ENCODE assay signal across 10 cellular contexts in the genomic region with DNA sequence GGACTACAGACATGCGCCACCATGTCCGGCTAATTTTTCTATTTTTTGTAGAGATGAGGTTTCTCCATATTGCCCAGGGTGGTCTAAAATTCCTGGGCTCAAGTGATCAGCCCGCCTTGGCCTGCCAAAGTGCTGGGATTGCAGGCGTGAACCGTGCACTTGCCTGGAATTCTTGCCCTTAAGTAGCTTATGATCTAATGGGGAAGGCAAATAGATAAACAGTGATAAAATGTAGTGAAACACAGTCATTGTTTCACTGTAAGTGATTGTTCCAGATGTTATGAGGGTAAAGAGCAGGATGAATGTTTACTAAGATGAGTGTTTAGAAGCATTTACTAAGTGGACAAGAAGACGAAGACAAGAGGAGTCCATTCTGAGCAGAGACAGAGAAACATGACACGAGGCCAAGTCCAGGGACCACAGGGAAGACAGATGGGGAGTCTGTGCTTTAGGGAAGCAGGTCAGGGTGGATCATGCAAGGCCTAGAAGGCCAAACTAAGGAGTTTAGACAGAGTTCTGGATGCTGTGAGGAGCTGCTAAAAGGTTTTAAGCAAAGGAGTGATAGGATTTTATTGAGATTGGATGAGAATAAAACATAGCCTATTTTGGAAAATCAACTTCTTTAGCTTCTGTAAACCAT. TPM values are rescaled to one million over a fixed set of nuclear protein-coding genes. Genes with fewer than 3 reads are reported as not detected.
DNase-seq lines count a peak whose midpoint lies in the region; ATAC-seq and TF ChIP-seq lines count a peak whose summit lies in the region.
"Had no signal": no experiment of that assay in that cellular context is flagged by ENCODE, and none has a peak within 500 bp of the region (broad histone marks: within the 10 kb centered on the region; RNA-seq: fewer than 3 reads in every experiment).

No MANE protein-coding gene starts in this region.

- H3K9me3 ChIP-seq in endodermal cell (ENCODE audit: control insufficient read depth, low read length) = no peaks in the 10 kb centered on the region
- H3K9me3 ChIP-seq: mucosa of descending colon had no signal

- 78 to 91% methylated on average over 7 of the region's 7 CpGs for WGBS in endodermal cell (ENCODE audit: insufficient coverage in 1 of 2, insufficient read length in 1 of 2), 2 experiments

- no peaks in the 10 kb centered on the region for H3K27me3 Mint-ChIP-seq in activated naive CD8-positive, alpha-beta T cell
- H3K27me3 Mint-ChIP-seq in activated naive CD8-positive, alpha-beta T cell treated with anti-CD3 and anti-CD28 coated beads for 36 hours = no peaks in the 10 kb centered on the region
- no peaks in the 10 kb centered on the region for H3K27me3 Mint-ChIP-seq in endodermal cell (ENCODE audit: insufficient read depth)
- peaks cover 2% of the 10 kb centered on the region for H3K27me3 Mint-ChIP-seq in nephron progenitor cell (ENCODE audit: low read depth, poor library complexity)
- H3K27me3 Mint-ChIP-seq in type B pancreatic cell = no peaks in the 10 kb centered on the region

- H3K27ac ChIP-seq in endodermal cell (ENCODE audit: low read depth, low read length) = peak overlapping the region; percentile 74

- no peak overlapping the region for H3K4me3 Mint-ChIP-seq in activated naive CD8-positive, alpha-beta T cell
- H3K4me3 Mint-ChIP-seq in activated naive CD8-positive, alpha-beta T cell treated with anti-CD3 and anti-CD28 coated beads for 36 hours = no peak overlapping the region
- H3K4me3 Mint-ChIP-seq in endodermal cell (peak overlapping the region; percentile 22), nephron progenitor cell (peak overlapping the region; percentile 1), type B pancreatic cell (peak overlapping the region; percentile 3)

- peaks cover 87% of the 10 kb centered on the region for H3K4me1 Mint-ChIP-seq in activated naive CD8-positive, alpha-beta T cell (ENCODE audit: low read depth)
- peaks cover 83% of the 10 kb centered on the region for H3K4me1 Mint-ChIP-seq in activated naive CD8-positive, alpha-beta T cell treated with anti-CD3 and anti-CD28 coated beads for 36 hours
- H3K4me1 Mint-ChIP-seq in endodermal cell (peaks cover 80% of the 10 kb centered on the region), nephron progenitor cell (peaks cover 99% of the 10 kb centered on the region), type B pancreatic cell (ENCODE audit: unreplicated experiment) (peaks cover 62% of the 10 kb centered on the region)

- DNase-seq in activated naive CD8-positive, alpha-beta T cell treated with anti-CD3 and anti-CD28 coated beads for 36 hours = no peak
- DNase-seq in endodermal cell (no peak), nephron progenitor cell (no peak), type B pancreatic cell (ENCODE audit: extremely low spot score, unreplicated experiment) (no peak), hypothalamus (lab: John Stamatoyannopoulos, UW) (no peak), activated gamma-delta T cell (lab: John Stamatoyannopoulos, UW) (no peak)
- DNase-seq: activated T-cell treated with anti-CD3 and anti-CD28 coated beads, Interleukin-2, amount 50 U/mL, for 1 hour; mucosa of descending colon had no signal

- no peak for ATAC-seq in HG02588 (IDR thresholded peaks at IDR 0.05; ENCODE audit: unreplicated experiment)
- ATAC-seq: mucosa of descending colon had no signal

- no peaks in the 10 kb centered on the region for H3K27me3 ChIP-seq in endodermal cell (ENCODE audit: control insufficient read depth, insufficient read depth, low read length, poor library complexity, severe bottlenecking)

- H3K27ac Mint-ChIP-seq in activated naive CD8-positive, alpha-beta T cell = peak overlapping the region; percentile 90
- H3K27ac Mint-ChIP-seq in activated naive CD8-positive, alpha-beta T cell treated with anti-CD3 and anti-CD28 coated beads for 36 hours = no peak overlapping the region
- H3K27ac Mint-ChIP-seq in endodermal cell (peak overlapping the region; percentile 99), nephron progenitor cell (no peak overlapping the region), type B pancreatic cell (peak overlapping the region; percentile 4)

- peaks cover 32% of the 10 kb centered on the region for H3K36me3 ChIP-seq in endodermal cell (ENCODE audit: control insufficient read depth, insufficient read depth, low read length)

- H3K9me3 Mint-ChIP-seq in activated naive CD8-positive, alpha-beta T cell (ENCODE audit: low read depth) = no peaks in the 10 kb centered on the region
- H3K9me3 Mint-ChIP-seq in activated naive CD8-positive, alpha-beta T cell treated with anti-CD3 and anti-CD28 coated beads for 36 hours = no peaks in the 10 kb centered on the region
- H3K9me3 Mint-ChIP-seq in endodermal cell (no peaks in the 10 kb centered on the region), nephron progenitor cell (no peaks in the 10 kb centered on the region), type B pancreatic cell (no peaks in the 10 kb centered on the region)

- H3K36me3 Mint-ChIP-seq in activated naive CD8-positive, alpha-beta T cell = peaks cover 4% of the 10 kb centered on the region
- H3K36me3 Mint-ChIP-seq in activated naive CD8-positive, alpha-beta T cell treated with anti-CD3 and anti-CD28 coated beads for 36 hours = peaks cover 5% of the 10 kb centered on the region
- peaks cover 4% of the 10 kb centered on the region for H3K36me3 Mint-ChIP-seq in endodermal cell (ENCODE audit: low read depth)
- peaks cover 6% of the 10 kb centered on the region for H3K36me3 Mint-ChIP-seq in nephron progenitor cell (ENCODE audit: low read depth)
- peaks cover 6% of the 10 kb centered on the region for H3K36me3 Mint-ChIP-seq in type B pancreatic cell

- peaks cover 55% of the 10 kb centered on the region for H3K4me1 ChIP-seq in endodermal cell (ENCODE audit: control insufficient read depth, insufficient read depth, low read length)

- TF ChIP-seq CTCF in endodermal cell (conservative IDR thresholded peaks at IDR 0.05) (no peak), nephron progenitor cell (IDR thresholded peaks at IDR 0.05) (no peak), type B pancreatic cell (conservative IDR thresholded peaks at IDR 0.05) (no peak)

- H3K4me3 ChIP-seq in endodermal cell (ENCODE audit: low read length) = no peak overlapping the region
- H3K4me3 ChIP-seq: mucosa of descending colon had no signal

- peak overlapping the region; percentile 87 for H3K9ac ChIP-seq in endodermal cell (ENCODE audit: extremely low read depth, low read length, poor library complexity, severe bottlenecking)

RNA-seq across cellular contexts. Expression of a gene that starts 36.9 kb away (rescaled TPM):
- total RNA-seq in activated naive CD8-positive, alpha-beta T cell treated with anti-CD3 and anti-CD28 coated beads for 36 hours = 1 to 10 TPM; 4.4 to 4.7 TPM
- total RNA-seq in endodermal cell = 10 to 100 TPM; 22.8 to 27.7 TPM
- 11.8 TPM for polyA plus RNA-seq in endodermal cell (2013, experiment 1 of 2)
- polyA plus RNA-seq in endodermal cell (2013, experiment 2 of 2) = 12.1 TPM
- 11.0 and 14.7 TPM in 2 replicates for total RNA-seq in type B pancreatic cell (ENCODE audit: low replicate concordance)

Comparison
In these comparisons a context has a peak if more than half of its experiments do, and no peak if none do; other contexts are left out.
1. H3K27ac Mint-ChIP-seq: peak in activated naive CD8-positive, alpha-beta T cell (single experiment), endodermal cell (single experiment) and type B pancreatic cell (single experiment); none in activated naive CD8-positive, alpha-beta T cell treated with anti-CD3 and anti-CD28 coated beads for 36 hours (single experiment) and nephron progenitor cell (single experiment).
2. H3K4me3 Mint-ChIP-seq: peak in endodermal cell (single experiment), nephron progenitor cell (single experiment) and type B pancreatic cell (single experiment); none in activated naive CD8-positive, alpha-beta T cell (single experiment) and activated naive CD8-positive, alpha-beta T cell treated with anti-CD3 and anti-CD28 coated beads for 36 hours (single experiment).